In genomic region chr19:48954011-48954594, GRCh38 we compare ENCODE assay signal across 9 cellular contexts. TPM values are rescaled to one million over a fixed set of nuclear protein-coding genes. Genes with fewer than 3 reads are reported as not detected.
DNase-seq lines count a peak whose midpoint lies in the region; ATAC-seq and TF ChIP-seq lines count a peak whose summit lies in the region.
"Had no signal": no experiment of that assay in that cellular context is flagged by ENCODE, and none has a peak within 500 bp of the region (broad histone marks: within the 10 kb centered on the region; RNA-seq: fewer than 3 reads in every experiment).

No MANE protein-coding gene starts in this region.

- H2BK5ac ChIP-seq in mesenchymal stem cell (ENCODE audit: low read depth, low read length, poor library complexity, severe bottlenecking) = no peak overlapping the region

- H3K9me3 ChIP-seq in body of pancreas (no peaks in the 10 kb centered on the region), mesenchymal stem cell (ENCODE audit: control insufficient read depth, low read length) (no peaks in the 10 kb centered on the region), upper lobe of right lung (no peaks in the 10 kb centered on the region)

- H4K8ac ChIP-seq in mesenchymal stem cell (ENCODE audit: low read length) = peak overlapping the region; percentile 52

- peak overlapping the region in 1 of 2 experiments; percentile 71 for H3K4ac ChIP-seq in mesenchymal stem cell (ENCODE audit: low read depth in 1 of 2, low read length in 2 of 2)

- peaks cover 29% of the 10 kb centered on the region for H3K4me1 Mint-ChIP-seq in activated naive CD4-positive, alpha-beta T cell treated with anti-CD3 and anti-CD28 coated beads for 36 hours (ENCODE audit: low read depth)

- H3K9me3 Mint-ChIP-seq in activated naive CD4-positive, alpha-beta T cell treated with anti-CD3 and anti-CD28 coated beads for 36 hours = no peaks in the 10 kb centered on the region

- peaks cover 18% of the 10 kb centered on the region for H3K4me1 ChIP-seq in body of pancreas
- peaks cover 18% of the 10 kb centered on the region for H3K4me1 ChIP-seq in mesenchymal stem cell (ENCODE audit: control insufficient read depth, insufficient read depth, low read depth, low read length)
- H3K4me1 ChIP-seq in upper lobe of right lung = peaks cover 13% of the 10 kb centered on the region

- peak overlapping the region in 1 of 2 experiments; percentile 63 for H3K18ac ChIP-seq in mesenchymal stem cell (ENCODE audit: low read depth in 1 of 2, low read length in 2 of 2)

- no peak overlapping the region for H3K23ac ChIP-seq in mesenchymal stem cell (ENCODE audit: low read length in 2 of 2)

- H3K9ac ChIP-seq in mesenchymal stem cell (ENCODE audit: low read length) = peak overlapping the region; percentile 99

- TF ChIP-seq CTCF in body of pancreas (IDR thresholded peaks at IDR 0.05) (no peak), upper lobe of right lung (IDR thresholded peaks at IDR 0.05) (no peak)

- H2BK12ac ChIP-seq in mesenchymal stem cell (ENCODE audit: low read length in 2 of 2) = no peak overlapping the region

- peak overlapping the region; percentile 84 for H3K27ac Mint-ChIP-seq in activated naive CD4-positive, alpha-beta T cell treated with anti-CD3 and anti-CD28 coated beads for 36 hours

- peaks cover 32% of the 10 kb centered on the region for H3K36me3 Mint-ChIP-seq in activated naive CD4-positive, alpha-beta T cell treated with anti-CD3 and anti-CD28 coated beads for 36 hours (ENCODE audit: low read depth)

- H3K27me3 ChIP-seq in body of pancreas (no peaks in the 10 kb centered on the region), mesenchymal stem cell (ENCODE audit: control insufficient read depth in 1 of 2, insufficient read depth in 1 of 2, low read length in 2 of 2) (no peaks in the 10 kb centered on the region), upper lobe of right lung (no peaks in the 10 kb centered on the region)

- H3K14ac ChIP-seq in mesenchymal stem cell (ENCODE audit: low read length in 2 of 2) = no peak overlapping the region

- H3K79me1 ChIP-seq in mesenchymal stem cell (replicated peaks; ENCODE audit: low read length, poor library complexity, severe bottlenecking) = no peaks in the 10 kb centered on the region

- H3K4me3 ChIP-seq in body of pancreas (no peak overlapping the region), mesenchymal stem cell (ENCODE audit: insufficient read depth in 1 of 2, low read depth in 1 of 2, low read length in 2 of 2) (peak overlapping the region in 1 of 2 experiments; percentile 98), upper lobe of right lung (peak overlapping the region; percentile 97)

- ATAC-seq in body of pancreas (no peak), upper lobe of right lung (no peak), HG03432 (IDR thresholded peaks at IDR 0.05; ENCODE audit: unreplicated experiment) (no peak)

- H2BK120ac ChIP-seq in mesenchymal stem cell (ENCODE audit: low read depth, low read length) = no peak overlapping the region

- peak overlapping the region in 3 of 4 donors; percentile 16 to 74 (median 68) for H3K27ac ChIP-seq in body of pancreas
- peak overlapping the region; percentile 31 for H3K27ac ChIP-seq in mesenchymal stem cell (ENCODE audit: low read length, poor library complexity, severe bottlenecking)
- peak overlapping the region; percentile 92 for H3K27ac ChIP-seq in upper lobe of right lung

- no peak for DNase-seq in activated naive CD4-positive, alpha-beta T cell treated with anti-CD3 and anti-CD28 coated beads for 36 hours
- no peak for DNase-seq in activated naive CD4-positive, alpha-beta T cell (lab: John Stamatoyannopoulos, UW)
- DNase-seq in body of pancreas = peak in 2 of 4 donors; percentile 13 to 21
- DNase-seq in mesenchymal stem cell = no peak
- DNase-seq in upper lobe of right lung = no peak
- DNase-seq in SKM-1 treated with dmso at 0.1 percent for 144 hours (lab: John Stamatoyannopoulos, UW; ENCODE audit: unreplicated experiment) = no peak
- no peak for DNase-seq in dedifferentiated amniotic fluid mesenchymal stem cell (ENCODE audit: extremely low spot score)

- intact Hi-C loops in activated naive CD4-positive, alpha-beta T cell treated with anti-CD3 and anti-CD28 coated beads for 36 hours (cut with micrococcal nuclease) = loop anchor here (1.0 to 2.0 kb wide), 3 partner anchors 11 to 79 kb away; partner anchors contain the start of genes FTL and NUCB1
- intact Hi-C loops in body of pancreas (cut with DNase I) (no loop called here), upper lobe of right lung (cut with DNase I) (no loop called here)

- H2AFZ ChIP-seq in mesenchymal stem cell (ENCODE audit: low read depth, low read length) = peak overlapping the region; percentile 90

- H3K27me3 Mint-ChIP-seq in activated naive CD4-positive, alpha-beta T cell treated with anti-CD3 and anti-CD28 coated beads for 36 hours (ENCODE audit: low read depth) = no peaks in the 10 kb centered on the region

- H3K4me2 ChIP-seq in mesenchymal stem cell (ENCODE audit: low read length, poor library complexity, severe bottlenecking) = peak overlapping the region; percentile 45

- no peak overlapping the region for H2BK15ac ChIP-seq in mesenchymal stem cell (ENCODE audit: low read depth, poor library complexity, severe bottlenecking)

- H3K36me3 ChIP-seq in body of pancreas (replicated peaks in 1 of 2; ENCODE audit: insufficient read depth in 1 of 2, low read depth in 2 of 2) (no peaks in the 10 kb centered on the region), mesenchymal stem cell (ENCODE audit: control insufficient read depth in 1 of 2, insufficient read depth in 2 of 2, low read depth in 1 of 2, low read length in 2 of 2) (peaks cover 19 to 30% of the 10 kb centered on the region in 2 experiments), upper lobe of right lung (peaks cover 9% of the 10 kb centered on the region)

- H3K4me3 Mint-ChIP-seq in activated naive CD4-positive, alpha-beta T cell treated with anti-CD3 and anti-CD28 coated beads for 36 hours = peak overlapping the region; percentile 77

- no peak overlapping the region for H2AK5ac ChIP-seq in mesenchymal stem cell (ENCODE audit: low read length, severe bottlenecking)

- 49 to 54% methylated on average over 11 of the region's 11 CpGs for WGBS in body of pancreas, 2 donors
- 77% methylated on average over 11 of the region's 11 CpGs for WGBS in mesenchymal stem cell

- no peak for TF ChIP-seq POLR2A in body of pancreas (IDR thresholded peaks at IDR 0.05)

- no peak overlapping the region for H4K91ac ChIP-seq in mesenchymal stem cell (ENCODE audit: low read length)

- CTCF ChIA-PET in activated naive CD4-positive, alpha-beta T cell treated with anti-CD3 and anti-CD28 coated beads for 36 hours (lab: Charles Lee) = interaction anchor here (0.5 to 2.8 kb wide), 7 partner anchors 8 to 607 kb away, joined by 3 to 13 read pairs (median 4); partner anchors contain the start of gene NUCB1

RNA-seq across cellular contexts. Expression of gene BAX, which starts 0.6 kb away (rescaled TPM):
- 100 to 1,000 TPM; 267 to 302 TPM for total RNA-seq in activated naive CD4-positive, alpha-beta T cell treated with anti-CD3 and anti-CD28 coated beads for 36 hours
- 10 to 100 TPM; 15.3 to 22.7 TPM for total RNA-seq in body of pancreas
- 119 TPM for polyA plus RNA-seq in mesenchymal stem cell (2013, experiment 1 of 2)
- 110 TPM for polyA plus RNA-seq in mesenchymal stem cell (2013, experiment 2 of 2)
- 127 TPM for total RNA-seq in upper lobe of right lung

RNA-seq across cellular contexts. Expression of gene FTL, which starts 11.0 kb away (rescaled TPM):
- total RNA-seq in activated naive CD4-positive, alpha-beta T cell treated with anti-CD3 and anti-CD28 coated beads for 36 hours = 1,000 to 10,000 TPM; 1,093 to 1,120 TPM
- 1,000 to 10,000 TPM; 1,824 to 3,385 TPM for total RNA-seq in body of pancreas
- 12,810 TPM for polyA plus RNA-seq in mesenchymal stem cell (2013, experiment 1 of 2)
- 12,668 TPM for polyA plus RNA-seq in mesenchymal stem cell (2013, experiment 2 of 2)
- total RNA-seq in upper lobe of right lung = 7,346 TPM

RNA-seq across cellular contexts. Expression of gene DHDH, which starts 20.6 kb away (rescaled TPM):
- 1 to 10 TPM; 4.2 to 4.5 TPM for total RNA-seq in activated naive CD4-positive, alpha-beta T cell treated with anti-CD3 and anti-CD28 coated beads for 36 hours
- total RNA-seq in body of pancreas (not detected), upper lobe of right lung (3.0 TPM)
- polyA plus RNA-seq in mesenchymal stem cell (2013, experiment 1 of 2) = not detected
- 0.04 TPM for polyA plus RNA-seq in mesenchymal stem cell (2013, experiment 2 of 2)
- total RNA-seq: Daoy had no signal

RNA-seq across cellular contexts. Expression of gene GYS1, which starts 39.0 kb away (rescaled TPM):
- 10 to 100 TPM; 29.6 to 31.2 TPM for total RNA-seq in activated naive CD4-positive, alpha-beta T cell treated with anti-CD3 and anti-CD28 coated beads for 36 hours
- total RNA-seq in body of pancreas (10 to 100 TPM in 1 of 2 donors, 1 to 10 TPM in 1; 7.5 to 17.8 TPM), upper lobe of right lung (35.1 TPM)
- polyA plus RNA-seq in mesenchymal stem cell (2013, experiment 1 of 2) = 26.9 TPM
- 27.1 TPM for polyA plus RNA-seq in mesenchymal stem cell (2013, experiment 2 of 2)

RNA-seq across cellular contexts. Expression of gene RUVBL2, which starts 39.6 kb away (rescaled TPM):
- 100 to 1,000 TPM; 119 to 126 TPM for total RNA-seq in activated naive CD4-positive, alpha-beta T cell treated with anti-CD3 and anti-CD28 coated beads for 36 hours
- 10 to 100 TPM; 46.5 to 47.2 TPM for total RNA-seq in body of pancreas
- polyA plus RNA-seq in mesenchymal stem cell (2013, experiment 1 of 2) = 46.3 TPM
- polyA plus RNA-seq in mesenchymal stem cell (2013, experiment 2 of 2) = 43.5 TPM
- total RNA-seq in upper lobe of right lung = 37.6 TPM

Comparison
In these comparisons a context has a peak if more than half of its experiments do, and no peak if none do; other contexts are left out.
1. H3K27ac ChIP-seq: peak in every context shown above with its lines; median percentile 92 in upper lobe of right lung; 68 in body of pancreas; 31 in mesenchymal stem cell.